Comparison of ENCODE assay signal across 8 cellular contexts in the genomic region with DNA sequence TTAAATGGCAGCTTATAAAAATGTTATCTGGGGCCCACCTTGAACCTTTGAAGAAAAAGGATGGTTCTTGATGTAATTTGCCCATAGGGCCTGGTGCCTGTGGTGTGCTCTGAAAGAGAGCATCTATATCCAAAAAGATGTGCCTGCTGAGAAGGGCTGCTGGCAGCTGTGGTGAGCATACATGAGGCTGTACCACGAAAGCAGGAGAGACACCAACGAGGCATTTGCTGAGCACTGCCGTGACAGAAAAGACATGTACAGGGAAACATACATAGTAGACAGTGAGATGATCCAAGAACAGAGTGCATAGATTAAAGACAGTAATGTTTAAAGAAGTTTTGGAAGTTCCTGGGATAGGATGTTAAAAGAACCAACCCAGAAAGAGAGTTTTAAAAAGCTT.
"Had no signal": no experiment of that assay in that cellular context is flagged by ENCODE, and none has a peak within 500 bp of the region (broad histone marks: within the 10 kb centered on the region; RNA-seq: fewer than 3 reads in every experiment).

No MANE protein-coding gene starts in this region.

- H3K27ac Mint-ChIP-seq: HFFc6 had no signal

- DNase-seq: GOT3, HFFc6, IMR-90, KG1 had no signal

- H3K4me3 Mint-ChIP-seq: HFFc6 had no signal

- H3K36me3 ChIP-seq: HAP-1 had no signal

- H3K4me1 ChIP-seq: HAP-1 had no signal

- ATAC-seq: HCT116, K562 had no signal

- H3K4me3 ChIP-seq: HAP-1, K562 had no signal

- H3K9me3 Mint-ChIP-seq: HFFc6 had no signal

- H3K27ac ChIP-seq: HL-60 had no signal
